Comparison of ENCODE assay signal across 1 cellular context in the genomic region with DNA sequence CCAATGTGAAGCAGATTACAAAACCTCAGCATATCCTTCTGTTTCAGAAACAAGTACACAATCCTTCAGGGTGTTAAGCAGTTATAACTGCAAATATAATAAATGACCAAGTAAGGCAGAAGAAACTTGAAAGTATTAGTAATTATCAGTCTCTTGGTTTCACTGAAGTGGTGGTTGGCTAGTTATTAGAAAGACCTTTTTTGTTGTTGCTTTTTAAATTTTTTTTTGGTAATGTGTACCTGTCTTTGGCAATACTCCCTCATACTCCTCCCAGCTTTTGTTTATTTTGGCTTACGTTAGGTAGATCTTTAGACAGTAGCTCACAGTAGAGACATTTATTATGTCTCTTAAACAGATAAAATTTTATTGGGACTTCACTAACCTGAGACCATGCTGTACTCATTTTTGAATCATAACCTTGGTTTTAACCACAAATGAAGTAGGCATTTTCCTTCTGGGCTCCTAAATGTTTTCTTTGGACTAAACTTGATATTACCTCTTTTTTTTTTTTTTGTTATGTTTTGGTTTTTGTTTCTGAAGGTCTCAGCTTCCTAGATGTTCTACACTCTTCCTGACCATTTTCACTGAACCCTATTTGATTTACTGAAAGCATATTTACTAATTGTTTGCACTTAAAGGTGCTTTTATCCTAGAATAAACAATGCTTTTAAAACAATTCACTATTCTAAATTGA.
TF ChIP-seq lines count a peak whose summit lies in the region.

No MANE protein-coding gene starts in this region.

TF ChIP-seq in GM23338, 12 proteins besides CTCF, POLR2A, EP300 and RAD21 (continued from another document):
- TF ChIP-seq, protein P1, sequence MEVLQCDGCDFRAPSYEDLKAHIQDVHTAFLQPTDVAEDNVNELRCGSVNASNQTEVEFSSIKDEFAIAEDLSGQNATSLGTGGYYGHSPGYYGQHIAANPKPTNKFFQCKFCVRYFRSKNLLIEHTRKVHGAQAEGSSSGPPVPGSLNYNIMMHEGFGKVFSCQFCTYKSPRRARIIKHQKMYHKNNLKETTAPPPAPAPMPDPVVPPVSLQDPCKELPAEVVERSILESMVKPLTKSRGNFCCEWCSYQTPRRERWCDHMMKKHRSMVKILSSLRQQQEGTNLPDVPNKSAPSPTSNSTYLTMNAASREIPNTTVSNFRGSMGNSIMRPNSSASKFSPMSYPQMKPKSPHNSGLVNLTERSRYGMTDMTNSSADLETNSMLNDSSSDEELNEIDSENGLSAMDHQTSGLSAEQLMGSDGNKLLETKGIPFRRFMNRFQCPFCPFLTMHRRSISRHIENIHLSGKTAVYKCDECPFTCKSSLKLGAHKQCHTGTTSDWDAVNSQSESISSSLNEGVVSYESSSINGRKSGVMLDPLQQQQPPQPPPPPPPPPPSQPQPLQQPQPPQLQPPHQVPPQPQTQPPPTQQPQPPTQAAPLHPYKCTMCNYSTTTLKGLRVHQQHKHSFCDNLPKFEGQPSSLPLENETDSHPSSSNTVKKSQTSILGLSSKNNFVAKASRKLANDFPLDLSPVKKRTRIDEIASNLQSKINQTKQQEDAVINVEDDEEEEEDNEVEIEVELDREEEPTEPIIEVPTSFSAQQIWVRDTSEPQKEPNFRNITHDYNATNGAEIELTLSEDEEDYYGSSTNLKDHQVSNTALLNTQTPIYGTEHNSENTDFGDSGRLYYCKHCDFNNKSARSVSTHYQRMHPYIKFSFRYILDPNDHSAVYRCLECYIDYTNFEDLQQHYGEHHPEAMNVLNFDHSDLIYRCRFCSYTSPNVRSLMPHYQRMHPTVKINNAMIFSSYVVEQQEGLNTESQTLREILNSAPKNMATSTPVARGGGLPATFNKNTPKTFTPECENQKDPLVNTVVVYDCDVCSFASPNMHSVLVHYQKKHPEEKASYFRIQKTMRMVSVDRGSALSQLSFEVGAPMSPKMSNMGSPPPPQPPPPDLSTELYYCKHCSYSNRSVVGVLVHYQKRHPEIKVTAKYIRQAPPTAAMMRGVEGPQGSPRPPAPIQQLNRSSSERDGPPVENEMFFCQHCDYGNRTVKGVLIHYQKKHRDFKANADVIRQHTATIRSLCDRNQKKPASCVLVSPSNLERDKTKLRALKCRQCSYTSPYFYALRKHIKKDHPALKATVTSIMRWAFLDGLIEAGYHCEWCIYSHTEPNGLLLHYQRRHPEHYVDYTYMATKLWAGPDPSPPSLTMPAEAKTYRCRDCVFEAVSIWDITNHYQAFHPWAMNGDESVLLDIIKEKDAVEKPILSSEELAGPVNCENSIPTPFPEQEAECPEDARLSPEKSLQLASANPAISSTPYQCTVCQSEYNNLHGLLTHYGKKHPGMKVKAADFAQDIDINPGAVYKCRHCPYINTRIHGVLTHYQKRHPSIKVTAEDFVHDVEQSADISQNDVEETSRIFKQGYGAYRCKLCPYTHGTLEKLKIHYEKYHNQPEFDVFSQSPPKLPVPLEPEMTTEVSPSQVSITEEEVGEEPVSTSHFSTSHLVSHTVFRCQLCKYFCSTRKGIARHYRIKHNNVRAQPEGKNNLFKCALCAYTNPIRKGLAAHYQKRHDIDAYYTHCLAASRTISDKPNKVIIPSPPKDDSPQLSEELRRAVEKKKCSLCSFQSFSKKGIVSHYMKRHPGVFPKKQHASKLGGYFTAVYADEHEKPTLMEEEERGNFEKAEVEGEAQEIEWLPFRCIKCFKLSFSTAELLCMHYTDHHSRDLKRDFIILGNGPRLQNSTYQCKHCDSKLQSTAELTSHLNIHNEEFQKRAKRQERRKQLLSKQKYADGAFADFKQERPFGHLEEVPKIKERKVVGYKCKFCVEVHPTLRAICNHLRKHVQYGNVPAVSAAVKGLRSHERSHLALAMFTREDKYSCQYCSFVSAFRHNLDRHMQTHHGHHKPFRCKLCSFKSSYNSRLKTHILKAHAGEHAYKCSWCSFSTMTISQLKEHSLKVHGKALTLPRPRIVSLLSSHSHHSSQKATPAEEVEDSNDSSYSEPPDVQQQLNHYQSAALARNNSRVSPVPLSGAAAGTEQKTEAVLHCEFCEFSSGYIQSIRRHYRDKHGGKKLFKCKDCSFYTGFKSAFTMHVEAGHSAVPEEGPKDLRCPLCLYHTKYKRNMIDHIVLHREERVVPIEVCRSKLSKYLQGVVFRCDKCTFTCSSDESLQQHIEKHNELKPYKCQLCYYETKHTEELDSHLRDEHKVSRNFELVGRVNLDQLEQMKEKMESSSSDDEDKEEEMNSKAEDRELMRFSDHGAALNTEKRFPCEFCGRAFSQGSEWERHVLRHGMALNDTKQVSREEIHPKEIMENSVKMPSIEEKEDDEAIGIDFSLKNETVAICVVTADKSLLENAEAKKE (CRISPR knock-in tag; IDR thresholded peaks at IDR 0.05), result no peak
- TF ChIP-seq POLR2AphosphoS5 (IDR thresholded peaks at IDR 0.05; ENCODE audit: low read depth), result no peak
